Comparison of ENCODE assay signal across 14 cellular contexts in the genomic region with DNA sequence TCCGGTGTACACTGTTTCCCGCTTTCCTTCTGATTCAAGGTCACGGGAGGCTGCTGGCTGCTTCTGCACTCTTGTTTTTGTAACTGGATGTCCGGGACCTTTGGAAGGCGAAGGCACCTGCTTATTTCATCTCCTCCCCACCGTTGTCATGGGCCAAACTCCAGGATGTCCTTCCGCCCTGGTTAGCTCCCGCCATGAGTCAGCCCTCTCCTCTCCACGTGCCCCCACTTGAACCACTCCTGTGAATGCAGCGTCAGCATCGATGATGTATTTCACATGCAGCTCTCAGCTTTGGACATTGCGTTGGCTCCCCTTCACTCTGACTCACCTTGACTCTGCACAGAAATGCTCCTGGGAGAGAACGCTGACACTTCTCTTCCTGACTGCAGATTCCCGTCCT. TPM values are rescaled to one million over a fixed set of nuclear protein-coding genes. Genes with fewer than 3 reads are reported as not detected.
DNase-seq lines count a peak whose midpoint lies in the region; ATAC-seq and TF ChIP-seq lines count a peak whose summit lies in the region.
"Had no signal": no experiment of that assay in that cellular context is flagged by ENCODE, and none has a peak within 500 bp of the region (broad histone marks: within the 10 kb centered on the region; RNA-seq: fewer than 3 reads in every experiment).

No MANE protein-coding gene starts in this region.

- no peaks in the 10 kb centered on the region for H3K4me1 Mint-ChIP-seq in type B pancreatic cell (ENCODE audit: unreplicated experiment)

- H3K4me3 ChIP-seq in fibroblast of pulmonary artery (replicated peaks; ENCODE audit: low read depth, low read length): no peak overlapping the region

- H3K27me3 Mint-ChIP-seq in type B pancreatic cell: peaks cover 23% of the 10 kb centered on the region

- TF ChIP-seq CTCF in fibroblast of pulmonary artery (IDR thresholded peaks at IDR 0.05; ENCODE audit: low read length, missing control alignments): no peak
- TF ChIP-seq CTCF in type B pancreatic cell (conservative IDR thresholded peaks at IDR 0.05): no peak

- no peak overlapping the region for H3K4me3 Mint-ChIP-seq in type B pancreatic cell

- no peaks in the 10 kb centered on the region for H3K9me3 Mint-ChIP-seq in type B pancreatic cell
- H3K9me3 Mint-ChIP-seq: activated naive CD4-positive, alpha-beta T cell treated with anti-CD3 and anti-CD28 coated beads, Interleukin-2, amount 50 U/mL, for 72 hours had no signal

- peak overlapping the region; percentile 5 for H3K27ac Mint-ChIP-seq in type B pancreatic cell
- H3K27ac Mint-ChIP-seq: activated naive CD4-positive, alpha-beta T cell treated with anti-CD3 and anti-CD28 coated beads, Interleukin-2, amount 50 U/mL, for 72 hours had no signal

- H3K36me3 Mint-ChIP-seq in type B pancreatic cell: no peaks in the 10 kb centered on the region
- H3K36me3 Mint-ChIP-seq: activated naive CD4-positive, alpha-beta T cell treated with anti-CD3 and anti-CD28 coated beads, Interleukin-2, amount 50 U/mL, for 72 hours had no signal

- ATAC-seq in HG02840 (IDR thresholded peaks at IDR 0.05; ENCODE audit: low FRiP score, unreplicated experiment): no peak
- ATAC-seq: activated naive CD4-positive, alpha-beta T cell treated with anti-CD3 and anti-CD28 coated beads, Interleukin-2, amount 50 U/mL, for 72 hours had no signal

- DNase-seq in NCI-H345 (lab: John Stamatoyannopoulos, UW): peak; percentile 13
- no peak for DNase-seq in NCI-H345 treated with DMSO at 0.1 percent for 48 hours (lab: John Stamatoyannopoulos, UW; ENCODE audit: unreplicated experiment)
- DNase-seq in RPMI7951 (ENCODE audit: low read depth): peak; percentile 73
- peak; percentile 22 for DNase-seq in fibroblast of pulmonary artery (ENCODE audit: low read depth)
- DNase-seq in type B pancreatic cell (ENCODE audit: extremely low spot score, unreplicated experiment): no peak
- no peak for DNase-seq in AG08395 (ENCODE audit: low spot score)
- no peak for DNase-seq in NCI-H187 (lab: John Stamatoyannopoulos, UW)
- DNase-seq: NCI-H146; nucleus accumbens; stimulated activated CD4-positive, alpha-beta T cell treated with anti-CD3 and anti-CD28 coated beads, Interleukin-4, amount 100 ng/mL, for 4 hours; substantia nigra had no signal

RNA-seq across cellular contexts. Expression of a gene that starts 5.5 kb away (rescaled TPM):
- not detected in 2 replicates for total RNA-seq in RPMI7951 (2014; rRNA removed; shearing (Covaris generic))
- not detected in 2 replicates for total RNA-seq in type B pancreatic cell (ENCODE audit: low replicate concordance)
- total RNA-seq: activated naive CD4-positive, alpha-beta T cell treated with anti-CD3 and anti-CD28 coated beads, Interleukin-2, amount 50 U/mL, for 72 hours; endothelial cell of umbilical vein had no signal

RNA-seq across cellular contexts. Expression of a gene that starts 27.3 kb away (rescaled TPM):
- total RNA-seq in RPMI7951 (2014; rRNA removed; shearing (Covaris generic)): not detected in 2 replicates
- total RNA-seq in type B pancreatic cell (ENCODE audit: low replicate concordance): not detected in 2 replicates
- total RNA-seq: activated naive CD4-positive, alpha-beta T cell treated with anti-CD3 and anti-CD28 coated beads, Interleukin-2, amount 50 U/mL, for 72 hours; endothelial cell of umbilical vein had no signal

RNA-seq across cellular contexts. Expression of a gene that starts 29.2 kb away (rescaled TPM):
- 5.0 and 8.8 TPM in 2 replicates for total RNA-seq in RPMI7951 (2014; rRNA removed; shearing (Covaris generic))
- 37.4 and 40.7 TPM in 2 replicates for total RNA-seq in type B pancreatic cell (ENCODE audit: low replicate concordance)

RNA-seq across cellular contexts. Expression of a gene that starts 31.8 kb away (rescaled TPM):
- total RNA-seq in RPMI7951 (2014; rRNA removed; shearing (Covaris generic)): not detected in 2 replicates
- total RNA-seq in type B pancreatic cell (ENCODE audit: low replicate concordance): not detected in 2 replicates
- total RNA-seq: activated naive CD4-positive, alpha-beta T cell treated with anti-CD3 and anti-CD28 coated beads, Interleukin-2, amount 50 U/mL, for 72 hours; endothelial cell of umbilical vein had no signal

RNA-seq across cellular contexts. Expression of a gene that starts 49.2 kb away (rescaled TPM):
- total RNA-seq in RPMI7951 (2014; rRNA removed; shearing (Covaris generic)): 4.4 and 10.7 TPM in 2 replicates
- 30.2 and 34.0 TPM in 2 replicates for total RNA-seq in type B pancreatic cell (ENCODE audit: low replicate concordance)

Comparison
In these comparisons a context has a peak if more than half of its experiments do, and no peak if none do; other contexts are left out.
1. DNase-seq: peak in NCI-H345 (single experiment), RPMI7951 (single experiment) and fibroblast of pulmonary artery (single experiment); none in NCI-H345 treated with DMSO at 0.1 percent for 48 hours (single experiment), type B pancreatic cell (single experiment), AG08395 (single experiment) and NCI-H187 (0 of 2).